In genomic region chr2:239587311-239587731, GRCh38 we compare ENCODE assay signal across 23 cellular contexts.
"Had no signal": no experiment of that assay in that cellular context is flagged by ENCODE, and none has a peak within 500 bp of the region (broad histone marks: within the 10 kb centered on the region; RNA-seq: fewer than 3 reads in every experiment).

No MANE protein-coding gene starts in this region.

- H3K36me3 Mint-ChIP-seq: activated CD4-positive, alpha-beta memory T cell treated with anti-CD3 and anti-CD28 coated beads for 36 hours; activated naive CD8-positive, alpha-beta T cell treated with anti-CD3 and anti-CD28 coated beads, Interleukin-2, amount 10 ng/mL, durations not matched to agents 7 days and 5 days; naive thymus-derived CD4-positive, alpha-beta T cell; neural progenitor cell had no signal

- H3K27me3 ChIP-seq: neural progenitor cell, upper lobe of right lung had no signal

- H3K27ac Mint-ChIP-seq: activated CD4-positive, alpha-beta memory T cell treated with anti-CD3 and anti-CD28 coated beads for 36 hours; activated naive CD8-positive, alpha-beta T cell treated with anti-CD3 and anti-CD28 coated beads, Interleukin-2, amount 10 ng/mL, durations not matched to agents 7 days and 5 days; activated T-cell treated with anti-CD3 and anti-CD28 coated beads, Interleukin-2, amount 50 U/mL, for 72 hours; naive thymus-derived CD4-positive, alpha-beta T cell; neural progenitor cell; progenitor cell of endocrine pancreas had no signal

- ATAC-seq: activated T-cell treated with anti-CD3 and anti-CD28 coated beads, Interleukin-2, amount 50 U/mL, for 72 hours; left colon; naive thymus-derived CD4-positive, alpha-beta T cell; stimulated activated naive CD8-positive, alpha-beta T cell treated with anti-CD3 and anti-CD28 coated beads, Interleukin-15, Interleukin-2, amounts not matched to agents 100 U/mL and 50 U/mL, for 24 hours had no signal

- H3K4me2 ChIP-seq: neural progenitor cell had no signal

- H3K4me1 Mint-ChIP-seq: activated naive CD8-positive, alpha-beta T cell treated with anti-CD3 and anti-CD28 coated beads, Interleukin-2, amount 10 ng/mL, durations not matched to agents 7 days and 5 days had no signal

- H3K27ac ChIP-seq: epithelial cell of prostate, heart right ventricle, neural progenitor cell, upper lobe of right lung had no signal

- H3K36me3 ChIP-seq: heart right ventricle, neural progenitor cell, upper lobe of right lung had no signal

- H2AFZ ChIP-seq: neural progenitor cell had no signal

- H3K4me1 ChIP-seq: heart right ventricle, upper lobe of right lung had no signal

- DNase-seq: activated CD4-positive, alpha-beta memory T cell treated with anti-CD3 and anti-CD28 coated beads for 36 hours; activated CD4-positive, alpha-beta T cell treated with anti-CD3 and anti-CD28 coated beads for 4 hours; activated CD4-positive, CD25-positive, alpha-beta regulatory T cell; activated gamma-delta T cell; activated naive CD8-positive, alpha-beta T cell treated with anti-CD3 and anti-CD28 coated beads, Interleukin-2, amount 10 ng/mL, durations not matched to agents 7 days and 5 days; activated T-cell treated with anti-CD3 and anti-CD28 coated beads, Interleukin-2, amount 50 U/mL, for 72 hours; amniotic stem cell; cerebellar nuclear complex; cortex of kidney; heart right ventricle; islet precursor cell; retina; stimulated activated CD4-positive, alpha-beta T cell treated with anti-CD3 and anti-CD28 coated beads, Interleukin-12 subunit alpha, Interleukin-12 subunit beta, amount 100 ng/mL, for 4 hours; stimulated activated CD4-positive, alpha-beta T cell treated with anti-CD3 and anti-CD28 coated beads, Interleukin-4, amount 100 ng/mL, for 4 hours; stimulated activated naive CD8-positive, alpha-beta T cell treated with anti-CD3 and anti-CD28 coated beads, Interleukin-15, Interleukin-2, amounts not matched to agents 100 U/mL and 50 U/mL, for 24 hours; T-helper 9 cell; upper lobe of right lung had no signal

- H3K9ac ChIP-seq: neural progenitor cell had no signal

- H3K27me3 Mint-ChIP-seq: activated CD4-positive, alpha-beta memory T cell treated with anti-CD3 and anti-CD28 coated beads for 36 hours; activated naive CD8-positive, alpha-beta T cell treated with anti-CD3 and anti-CD28 coated beads, Interleukin-2, amount 10 ng/mL, durations not matched to agents 7 days and 5 days; naive thymus-derived CD4-positive, alpha-beta T cell had no signal

- H3K4me3 Mint-ChIP-seq: activated CD4-positive, alpha-beta memory T cell treated with anti-CD3 and anti-CD28 coated beads for 36 hours; activated naive CD8-positive, alpha-beta T cell treated with anti-CD3 and anti-CD28 coated beads, Interleukin-2, amount 10 ng/mL, durations not matched to agents 7 days and 5 days; activated T-cell treated with anti-CD3 and anti-CD28 coated beads, Interleukin-2, amount 50 U/mL, for 72 hours; naive thymus-derived CD4-positive, alpha-beta T cell had no signal

- H3K9me3 ChIP-seq: heart right ventricle, upper lobe of right lung had no signal

- H3K9me3 Mint-ChIP-seq: activated CD4-positive, alpha-beta memory T cell treated with anti-CD3 and anti-CD28 coated beads for 36 hours had no signal

- H3K4me3 ChIP-seq: heart right ventricle, lung, neural progenitor cell, upper lobe of right lung had no signal
